Comparison of ENCODE assay signal across 26 cellular contexts in genomic region chr6:163861627-163862026, GRCh38.
"Had no signal": no experiment of that assay in that cellular context is flagged by ENCODE, and none has a peak within 500 bp of the region (broad histone marks: within the 10 kb centered on the region; RNA-seq: fewer than 3 reads in every experiment).

No MANE protein-coding gene starts in this region.

- DNase-seq: activated CD4-positive, alpha-beta memory T cell treated with anti-CD3 and anti-CD28 coated beads for 36 hours; activated CD4-positive, alpha-beta T cell treated with anti-CD3 and anti-CD28 coated beads for 36 hours; activated CD4-positive, alpha-beta T cell treated with anti-CD3 and anti-CD28 coated beads, Interleukin-2, amount 10 ng/mL, durations not matched to agents 24 days and 14 days; activated CD4-positive, CD25-positive, alpha-beta regulatory T cell; activated CD4-positive, CD25-positive, alpha-beta regulatory T cell treated with anti-CD3 and anti-CD28 coated beads, Interleukin-2, amount 50 U/mL, for 72 hours; activated CD8-positive, alpha-beta memory T cell treated with anti-CD3 and anti-CD28 coated beads, Interleukin-2, amount 10 ng/mL, durations not matched to agents 7 days and 5 days; activated CD8-positive, alpha-beta memory T cell treated with anti-CD3 and anti-CD28 coated beads, Interleukin-2, amount 50 U/mL, for 4 hours; activated CD8-positive, alpha-beta T cell treated with anti-CD3 and anti-CD28 coated beads, Interleukin-2, amount 10 ng/mL, durations not matched to agents 7 days and 5 days; activated effector memory CD4-positive, alpha-beta T cell treated with anti-CD3 and anti-CD28 coated beads, Interleukin-2, amount 50 U/mL, for 16 hours; activated naive CD4-positive, alpha-beta T cell treated with anti-CD3 and anti-CD28 coated beads for 36 hours; activated naive CD8-positive, alpha-beta T cell treated with anti-CD3 and anti-CD28 coated beads for 36 hours; activated naive CD8-positive, alpha-beta T cell treated with anti-CD3 and anti-CD28 coated beads, Interleukin-2, amount 50 U/mL, for 24 hours; activated T-cell treated with anti-CD3 and anti-CD28 coated beads, Interleukin-2, amount 50 U/mL, for 1 hour; activated T-cell treated with anti-CD3 and anti-CD28 coated beads, Interleukin-2, amount 50 U/mL, for 48 hours; adrenal gland; aorta; body of pancreas; central memory CD4-positive, alpha-beta T cell; cerebellar nuclear complex; colonic mucosa; effector CD8-positive, alpha-beta T cell; foreskin fibroblast; T-helper 2 cell had no signal

- H3K27ac ChIP-seq: adrenal gland, body of pancreas, breast epithelium, cardiac muscle cell, colonic mucosa, epithelial cell of prostate had no signal

- H3K36me3 ChIP-seq: adrenal gland, breast epithelium, cardiac muscle cell, colonic mucosa had no signal

- ATAC-seq: activated CD4-positive, alpha-beta T cell treated with anti-CD3 and anti-CD28 coated beads for 36 hours; activated CD8-positive, alpha-beta memory T cell treated with anti-CD3 and anti-CD28 coated beads, Interleukin-2, amount 10 ng/mL, durations not matched to agents 7 days and 5 days; activated CD8-positive, alpha-beta T cell treated with anti-CD3 and anti-CD28 coated beads, Interleukin-2, amount 10 ng/mL, durations not matched to agents 7 days and 5 days; activated naive CD8-positive, alpha-beta T cell treated with anti-CD3 and anti-CD28 coated beads, Interleukin-2, amount 50 U/mL, for 24 hours; body of pancreas had no signal

- H3K4me1 ChIP-seq: adrenal gland, body of pancreas, breast epithelium, colonic mucosa had no signal

- H3K4me3 ChIP-seq: adrenal gland, body of pancreas, breast epithelium, cardiac muscle cell, colonic mucosa had no signal

- H3K27me3 ChIP-seq: adrenal gland, body of pancreas, breast epithelium, cardiac muscle cell, colonic mucosa had no signal

- H3K9me3 ChIP-seq: adrenal gland, body of pancreas, breast epithelium, colonic mucosa had no signal
